ENCODE assay signal across 8 cellular contexts in the genomic region with DNA sequence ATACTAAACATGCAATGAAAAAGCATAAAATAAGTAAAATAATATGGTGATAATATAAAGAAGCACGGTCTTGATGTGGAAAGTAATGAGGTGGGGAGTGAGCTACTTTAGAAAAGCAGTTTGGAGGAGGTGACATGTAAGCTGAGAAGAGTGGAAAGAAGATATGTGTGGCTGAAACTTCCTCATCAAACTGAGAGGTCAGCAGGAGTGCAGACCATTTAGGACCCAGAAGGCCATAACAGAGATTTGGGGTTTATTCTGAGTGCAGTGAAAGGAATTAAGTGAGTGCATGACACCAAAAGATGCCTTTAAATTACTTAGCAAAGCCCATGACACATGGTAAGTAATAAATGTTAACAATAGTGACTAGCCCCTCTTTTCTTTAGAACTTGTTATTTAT. TPM values are rescaled to one million over a fixed set of nuclear protein-coding genes. Genes with fewer than 3 reads are reported as not detected.
DNase-seq lines count a peak whose midpoint lies in the region; ATAC-seq and TF ChIP-seq lines count a peak whose summit lies in the region.

No MANE protein-coding gene starts in this region.

- H3K4me1 ChIP-seq in A673 (ENCODE audit: insufficient read depth, low read length, poor library complexity, severe bottlenecking) (no peaks in the 10 kb centered on the region), mammary epithelial cell (ENCODE audit: insufficient read depth, low read length) (peaks cover 10% of the 10 kb centered on the region), sigmoid colon (peaks cover 0 to 17% (median 5%) of the 10 kb centered on the region in 4 donors)

- CTCF ChIA-PET in A673 (lab: Charles Lee) (no interaction called here), mammary epithelial cell (lab: Charles Lee; ENCODE audit: low non-redundant PET) (interaction anchor here (1.0 kb wide), 1 partner anchor 16 kb away, joined by 6 read pairs; no protein-coding TSS in a partner anchor)

- no peak for TF ChIP-seq POLR2A in sigmoid colon (IDR thresholded peaks at IDR 0.05)

- in situ Hi-C loops in mammary epithelial cell (cut with MboI; ENCODE audit: low sequenced_read_pairs in 2 of 2), result no loop called here

- H3K9ac ChIP-seq in mammary epithelial cell (ENCODE audit: insufficient read depth, low read length), result no peak overlapping the region

- peak overlapping the region; percentile 88 for H3K4me2 ChIP-seq in mammary epithelial cell (ENCODE audit: insufficient read depth, low read depth, low read length)

- TF ChIP-seq CTCF in A673 (conservative IDR thresholded peaks at IDR 0.05; ENCODE audit: low read depth, low read length) (no peak), mammary epithelial cell (conservative IDR thresholded peaks at IDR 0.05 in 1 of 2, IDR thresholded peaks at IDR 0.05 in 1 of 2; ENCODE audit: extremely low read depth in 1 of 2, insufficient read depth in 1 of 2, low read depth in 1 of 2, low read length in 2 of 2) (no peak), sigmoid colon (IDR thresholded peaks at IDR 0.05) (no peak)

- BruUV-seq in A673 (replicated peaks; lab: Mats Ljungman, UMichigan) (no TSS peak), mammary epithelial cell (replicated peaks; lab: Mats Ljungman, UMichigan) (no TSS peak)

- DNase-seq in A673 (ENCODE audit: low spot score), result no peak
- DNase-seq in mammary epithelial cell, result no peak
- no peak for DNase-seq in sigmoid colon
- DNase-seq in putamen (ENCODE audit: low spot score), result no peak
- DNase-seq in HT-29 (ENCODE audit: low spot score), result no peak
- no peak for DNase-seq in amniotic stem cell (lab: John Stamatoyannopoulos, UW)

- intact Hi-C loops in A673 (cut with micrococcal nuclease; ENCODE audit: unreplicated experiment), result no loop called here
- intact Hi-C loops in mammary epithelial cell (cut with micrococcal nuclease), result no loop called here
- intact Hi-C loops in sigmoid colon (cut with DNase I), result no loop called here

- H3K27ac ChIP-seq in A673 (ENCODE audit: low read depth, low read length, poor library complexity, severe bottlenecking) (no peak overlapping the region), mammary epithelial cell (ENCODE audit: insufficient read depth, low read depth, low read length) (no peak overlapping the region), sigmoid colon (no peak overlapping the region)

- POLR2A ChIA-PET in A673 (lab: Charles Lee; ENCODE audit: low non-redundant PET), result no interaction called here

- no peaks in the 10 kb centered on the region for H3K9me3 ChIP-seq in A673 (ENCODE audit: low read depth, low read length, poor library complexity, severe bottlenecking)
- H3K9me3 ChIP-seq in mammary epithelial cell (replicated peaks; ENCODE audit: insufficient read depth, low read length), result no peaks in the 10 kb centered on the region
- H3K9me3 ChIP-seq in sigmoid colon, result no peaks in the 10 kb centered on the region

- H3K27me3 ChIP-seq in A673 (replicated peaks; ENCODE audit: insufficient read depth, low read depth, low read length, poor library complexity) (no peaks in the 10 kb centered on the region), mammary epithelial cell (ENCODE audit: insufficient read depth, low read length) (no peaks in the 10 kb centered on the region), sigmoid colon (no peaks in the 10 kb centered on the region)

- H3K36me3 ChIP-seq in A673 (ENCODE audit: insufficient read depth, low read length, poor library complexity, severe bottlenecking) (no peaks in the 10 kb centered on the region), mammary epithelial cell (ENCODE audit: insufficient read depth, low read length) (no peaks in the 10 kb centered on the region), sigmoid colon (no peaks in the 10 kb centered on the region)

- WGBS in mammary epithelial cell (ENCODE audit: low coverage, missing lambda C conversion rate), result 13% methylated on average over 1 of the region's 1 CpG
- WGBS in sigmoid colon, 2 donors, result 67 to 81% methylated on average over 1 of the region's 1 CpG

- no peaks in the 10 kb centered on the region for H4K20me1 ChIP-seq in mammary epithelial cell (ENCODE audit: insufficient read depth, low read length)

- dilution Hi-C loops in mammary epithelial cell (cut with HindIII; ENCODE audit: low sequenced_read_pairs), result no loop called here

- peak overlapping the region; percentile 95 for H3K4me3 ChIP-seq in A673 (ENCODE audit: low read depth, low read length, poor library complexity, severe bottlenecking)
- H3K4me3 ChIP-seq in mammary epithelial cell (replicated peaks in 1 of 3; ENCODE audit: insufficient read depth in 1 of 3, low read depth in 2 of 3, low read length in 3 of 3), result peak overlapping the region; percentile 74 to 93 (median 86)
- H3K4me3 ChIP-seq in sigmoid colon, result peak overlapping the region in 3 of 4 donors; percentile 76 to 91 (median 91)

- no peak overlapping the region for H2AFZ ChIP-seq in mammary epithelial cell (ENCODE audit: low read depth, low read length)

- H3K79me2 ChIP-seq in mammary epithelial cell (ENCODE audit: insufficient read depth, low read length), result peaks cover 32% of the 10 kb centered on the region

- ATAC-seq in GM19043 (IDR thresholded peaks at IDR 0.05; ENCODE audit: low read depth, unreplicated experiment) (peak; percentile 47), HG03469 (IDR thresholded peaks at IDR 0.05; ENCODE audit: unreplicated experiment) (peak; percentile 46)

- no peak for TF ChIP-seq EP300 in sigmoid colon (IDR thresholded peaks at IDR 0.05)

RNA-seq across cellular contexts. Expression of a gene that starts 24.4 kb away (rescaled TPM):
- total RNA-seq in A673 (2021) (2.9 and 3.2 TPM in 2 replicates), mammary epithelial cell (1 to 10 TPM; 6.5 to 7.4 TPM), sigmoid colon (1 to 10 TPM in 1 of 4 donors, under 1 TPM in 2, not detected in 1; 0.36 to 2.3 (median 0.55) TPM)
- polyA plus RNA-seq in mammary epithelial cell (3.1 TPM), sigmoid colon (1 to 10 TPM; 1.6 to 2.5 (median 1.8) TPM)
- not detected for polyA minus RNA-seq in mammary epithelial cell
- 2.6 and 6.5 TPM in 2 replicates for total RNA-seq in HT-29 (2014; rRNA removed; shearing (Covaris generic))
